ENCODE assay signal across 8 cellular contexts in genomic region chr2:219737270-219737691, GRCh38.
A peak's percentile ranks its signal among the peaks of the same experiment; 100 is the strongest.
DNase-seq lines count a peak whose midpoint lies in the region; ATAC-seq, FAIRE-seq and TF ChIP-seq lines count a peak whose summit lies in the region.

No MANE protein-coding gene starts in this region.

- H3K4me1 Mint-ChIP-seq in astrocyte (ENCODE audit: low read depth, unreplicated experiment) = peaks cover 10% of the 10 kb centered on the region

- peaks cover 8% of the 10 kb centered on the region for H3K27me3 Mint-ChIP-seq in astrocyte (ENCODE audit: low read depth, unreplicated experiment)

- H3K4me3 Mint-ChIP-seq in astrocyte (ENCODE audit: unreplicated experiment) = no peak overlapping the region

- no peaks in the 10 kb centered on the region for H3K9me3 Mint-ChIP-seq in astrocyte (ENCODE audit: unreplicated experiment)

- no peaks in the 10 kb centered on the region for H3K36me3 Mint-ChIP-seq in astrocyte (ENCODE audit: low read depth, unreplicated experiment)

- no peaks in the 10 kb centered on the region for H3K27me3 ChIP-seq in BJ (ENCODE audit: control insufficient read depth, insufficient read depth, low read length)
- H3K27me3 ChIP-seq in astrocyte (ENCODE audit: insufficient read depth, low read length) = no peaks in the 10 kb centered on the region
- no peaks in the 10 kb centered on the region for H3K27me3 ChIP-seq in keratinocyte (ENCODE audit: control insufficient read depth, extremely low read depth, insufficient read depth, low read length)

- H3K4me3 ChIP-seq in BJ (ENCODE audit: low read depth, low read length) (no peak overlapping the region), astrocyte (ENCODE audit: insufficient read depth, low read depth, low read length) (no peak overlapping the region), keratinocyte (ENCODE audit: control insufficient read depth in 2 of 3, extremely low read depth in 1 of 3, insufficient read depth in 2 of 3, low read depth in 1 of 3, low read length in 3 of 3) (no peak overlapping the region)

- peak; percentile 73 for TF ChIP-seq CTCF in BJ (IDR thresholded peaks at IDR 0.05; ENCODE audit: insufficient read depth, low read depth, low read length)
- peak; percentile 32 for TF ChIP-seq CTCF in astrocyte (IDR thresholded peaks at IDR 0.05; ENCODE audit: insufficient read depth, low read depth, low read length)
- peak; percentile 41 to 69 (median 47) for TF ChIP-seq CTCF in keratinocyte (optimal IDR thresholded peaks at IDR 0.05 in 1 of 3, IDR thresholded peaks at IDR 0.05 in 1 of 3, conservative IDR thresholded peaks at IDR 0.05 in 1 of 3; ENCODE audit: extremely low read depth in 1 of 3, insufficient read depth in 2 of 3, low read length in 3 of 3)

- no peaks in the 10 kb centered on the region for H3K9me1 ChIP-seq in keratinocyte (ENCODE audit: control insufficient read depth, extremely low read depth, insufficient read depth, low read length)

- dilution Hi-C loops in keratinocyte (cut with MboI; ENCODE audit: extremely low pct_ligation_motif_present, low sequenced_read_pairs) = no loop called here

- CTCF ChIA-PET in BJ (lab: Yijun Ruan, JAX) = interaction anchor here (0.6 to 4.1 kb wide), 17 partner anchors 8 to 1940 kb away, joined by 3 to 31 read pairs (median 3); partner anchors contain the start of gene EPHA4

- POLR2A ChIA-PET in BJ (lab: Charles Lee) = no interaction called here

- DNase-seq in BJ (ENCODE audit: low read depth) = no peak
- peak; percentile 0 to 10 for DNase-seq in Kasumi-1 (lab: John Stamatoyannopoulos, UW)
- peak; percentile 12 for DNase-seq in astrocyte (ENCODE audit: low read depth)
- DNase-seq in keratinocyte (ENCODE audit: low read depth, low spot score) = no peak

- H3K36me3 ChIP-seq in BJ (ENCODE audit: control insufficient read depth, insufficient read depth, low read length) (no peaks in the 10 kb centered on the region), astrocyte (ENCODE audit: insufficient read depth, low read length) (no peaks in the 10 kb centered on the region), keratinocyte (ENCODE audit: control insufficient read depth in 2 of 2, extremely low read depth in 1 of 2, insufficient read depth in 2 of 2, low read length in 2 of 2) (no peaks in the 10 kb centered on the region)

- no peak overlapping the region for H3K9ac ChIP-seq in astrocyte (ENCODE audit: low read length)
- H3K9ac ChIP-seq in keratinocyte (ENCODE audit: control insufficient read depth, extremely low read depth, insufficient read depth, low read length) = no peak overlapping the region

- no peak overlapping the region for H3K4me2 ChIP-seq in astrocyte (ENCODE audit: low read length)
- H3K4me2 ChIP-seq in keratinocyte (ENCODE audit: control insufficient read depth, extremely low read depth, insufficient read depth, low read depth, low read length) = no peak overlapping the region

- no peaks in the 10 kb centered on the region for H3K9me3 ChIP-seq in astrocyte (ENCODE audit: insufficient read depth, low read depth, low read length)
- no peaks in the 10 kb centered on the region for H3K9me3 ChIP-seq in keratinocyte (ENCODE audit: control insufficient read depth, low read depth, low read length)

- H3K27ac ChIP-seq in astrocyte (ENCODE audit: low read depth, low read length) (no peak overlapping the region), keratinocyte (ENCODE audit: control insufficient read depth, insufficient read depth, low read length) (no peak overlapping the region)

- H3K4me1 ChIP-seq in astrocyte (ENCODE audit: insufficient read depth, low read length) = no peaks in the 10 kb centered on the region
- peaks cover 7% of the 10 kb centered on the region for H3K4me1 ChIP-seq in keratinocyte (ENCODE audit: control insufficient read depth, extremely low read depth, insufficient read depth, low read length)

- H3K27ac Mint-ChIP-seq in astrocyte (ENCODE audit: unreplicated experiment) = no peak overlapping the region

- H3K79me2 ChIP-seq in astrocyte (ENCODE audit: insufficient read depth, low read length) (no peaks in the 10 kb centered on the region), keratinocyte (ENCODE audit: control insufficient read depth, insufficient read depth, low read length) (no peaks in the 10 kb centered on the region)

- ATAC-seq in HG02798 (IDR thresholded peaks at IDR 0.05; ENCODE audit: poor library complexity, unreplicated experiment) (no peak), GM21367 (IDR thresholded peaks at IDR 0.05; ENCODE audit: unreplicated experiment) (no peak), HG03354 (IDR thresholded peaks at IDR 0.05; ENCODE audit: poor library complexity, severe bottlenecking, unreplicated experiment) (no peak), GM18511 (IDR thresholded peaks at IDR 0.05; ENCODE audit: unreplicated experiment) (no peak)

- FAIRE-seq in astrocyte (lab: Jason Lieb, UNC) (no peak), keratinocyte (lab: Jason Lieb, UNC) (peak; percentile 70)

- no peak overlapping the region for H2AFZ ChIP-seq in astrocyte (ENCODE audit: low read depth, low read length)
- no peak overlapping the region for H2AFZ ChIP-seq in keratinocyte (ENCODE audit: control insufficient read depth, low read length)

- H4K20me1 ChIP-seq in astrocyte (ENCODE audit: insufficient read depth, low read length) (no peaks in the 10 kb centered on the region), keratinocyte (ENCODE audit: control insufficient read depth, extremely low read depth, insufficient read depth, low read length) (no peaks in the 10 kb centered on the region)

Comparison
In these comparisons a context has a peak if more than half of its experiments do, and no peak if none do; other contexts are left out.
1. DNase-seq: peak in Kasumi-1 (2 of 2) and astrocyte (single experiment); none in BJ (single experiment) and keratinocyte (single experiment).
2. Peak in every context shown above with its lines, with median percentiles within 50 percentile points of each other: CTCF ChIP-seq.